ENCODE assay signal across 9 cellular contexts in genomic region chr10:29408847-29409240, GRCh38.
DNase-seq lines count a peak whose midpoint lies in the region; ATAC-seq, FAIRE-seq and TF ChIP-seq lines count a peak whose summit lies in the region.
"Had no signal": no experiment of that assay in that cellular context is flagged by ENCODE, and none has a peak within 500 bp of the region (broad histone marks: within the 10 kb centered on the region; RNA-seq: fewer than 3 reads in every experiment).

No MANE protein-coding gene starts in this region.

- intact Hi-C loops in activated T-helper 1 cell treated with anti-CD3 and anti-CD28 coated beads, Interleukin-12 subunit alpha, Interleukin-12 subunit beta, Interleukin-2, Interleukin-4 antibody, amounts not matched to agents 30 ng/mL and 10 ng/mL and 1 ng/mL, durations not matched to agents 14 hours and 24 hours and 36 hours (cut with micrococcal nuclease): loop anchor here (5.0 kb wide), 1 partner anchor 38 kb away; no protein-coding TSS in a partner anchor
- intact Hi-C loops in HepG2 (cut with micrococcal nuclease; ENCODE audit: unreplicated experiment): no loop called here

- ATAC-seq in A549 (peak in 1 of 2 experiments; percentile 14; a peak in 1 of 6 replicates), GM19467 (IDR thresholded peaks at IDR 0.05; ENCODE audit: unreplicated experiment) (peak; percentile 16), HepG2 (peak; percentile 8), HG03565 (IDR thresholded peaks at IDR 0.05; ENCODE audit: unreplicated experiment) (no peak)

- H3K4me1 ChIP-seq in A549 (peaks cover 19% of the 10 kb centered on the region; the same call in 2 of the 3 replicates), HepG2 (ENCODE audit: insufficient read depth, low read length) (peaks cover 36% of the 10 kb centered on the region)

- H3K27ac ChIP-seq in A549 (peak overlapping the region; percentile 78 to 89), HepG2 (ENCODE audit: extremely low read length, insufficient read depth, low read length) (peak overlapping the region; percentile 79)

- no peaks in the 10 kb centered on the region for H3K27me3 Mint-ChIP-seq in activated T-helper 1 cell treated with anti-CD3 and anti-CD28 coated beads, Interleukin-12 subunit alpha, Interleukin-12 subunit beta, Interleukin-2, Interleukin-4 antibody, amounts not matched to agents 30 ng/mL and 10 ng/mL and 1 ng/mL, durations not matched to agents 14 hours and 24 hours and 36 hours (ENCODE audit: insufficient read depth)

- no peaks in the 10 kb centered on the region; the same call in 1 of the 2 replicates for H4K20me1 ChIP-seq in HepG2 (ENCODE audit: insufficient read depth, low read length)

- no peaks in the 10 kb centered on the region for H3K36me3 ChIP-seq in HepG2 (replicated peaks in 1 of 2; ENCODE audit: control insufficient read depth in 1 of 2, insufficient read depth in 2 of 2, low read length in 2 of 2)

- POLR2A ChIA-PET in A549 (lab: Yijun Ruan, JAX): no interaction called here
- POLR2A ChIA-PET in HepG2 (lab: Yijun Ruan, JAX): interaction anchor here (1.0 to 2.2 kb wide), 8 partner anchors 10 to 210 kb away, joined by 3 to 10 read pairs (median 4); no protein-coding TSS in a partner anchor

- H3K9me3 Mint-ChIP-seq in activated T-helper 1 cell treated with anti-CD3 and anti-CD28 coated beads, Interleukin-12 subunit alpha, Interleukin-12 subunit beta, Interleukin-2, Interleukin-4 antibody, amounts not matched to agents 30 ng/mL and 10 ng/mL and 1 ng/mL, durations not matched to agents 14 hours and 24 hours and 36 hours: peaks cover 7% of the 10 kb centered on the region

- H3K27ac Mint-ChIP-seq in activated T-helper 1 cell treated with anti-CD3 and anti-CD28 coated beads, Interleukin-12 subunit alpha, Interleukin-12 subunit beta, Interleukin-2, Interleukin-4 antibody, amounts not matched to agents 30 ng/mL and 10 ng/mL and 1 ng/mL, durations not matched to agents 14 hours and 24 hours and 36 hours: peak overlapping the region; percentile 90

- 46% methylated on average over 2 of the region's 2 CpGs for WGBS in A549 (ENCODE audit: missing lambda C conversion rate)
- 36% methylated on average over 2 of the region's 2 CpGs for WGBS in HepG2 (ENCODE audit: low lambda C conversion rate)

- TF ChIP-seq POLR2A in A549 (IDR thresholded peaks at IDR 0.05; ENCODE audit: low read length) (no peak), HepG2 (IDR thresholded peaks at IDR 0.05; ENCODE audit: insufficient read depth in 1 of 2, low read depth in 2 of 2, low read length in 2 of 2) (no peak)

- H2AFZ ChIP-seq in HepG2 (ENCODE audit: low read length): peak overlapping the region; percentile 96

- H3K4me3 Mint-ChIP-seq in activated T-helper 1 cell treated with anti-CD3 and anti-CD28 coated beads, Interleukin-12 subunit alpha, Interleukin-12 subunit beta, Interleukin-2, Interleukin-4 antibody, amounts not matched to agents 30 ng/mL and 10 ng/mL and 1 ng/mL, durations not matched to agents 14 hours and 24 hours and 36 hours: peak overlapping the region; percentile 98
- H3K4me3 Mint-ChIP-seq: neural crest cell had no signal

- BruUV-seq in HepG2 (replicated peaks; lab: Mats Ljungman, UMichigan): TSS peak; percentile 86

- peaks cover 14% of the 10 kb centered on the region; the same call in 2 of the 3 replicates for H3K9me3 ChIP-seq in A549
- H3K9me3 ChIP-seq in HepG2 (ENCODE audit: low read length): peaks cover 20% of the 10 kb centered on the region

- TF ChIP-seq RAD21 in A549 (conservative IDR thresholded peaks at IDR 0.05 in 1 of 2, IDR thresholded peaks at IDR 0.05 in 1 of 2) (no peak), HepG2 (CRISPR knock-in tag; IDR thresholded peaks at IDR 0.05) (no peak)

- peaks cover 7% of the 10 kb centered on the region for H3K36me3 Mint-ChIP-seq in activated T-helper 1 cell treated with anti-CD3 and anti-CD28 coated beads, Interleukin-12 subunit alpha, Interleukin-12 subunit beta, Interleukin-2, Interleukin-4 antibody, amounts not matched to agents 30 ng/mL and 10 ng/mL and 1 ng/mL, durations not matched to agents 14 hours and 24 hours and 36 hours (ENCODE audit: low read depth)

- H3K4me3 ChIP-seq in A549 (peak overlapping the region; percentile 62), HepG2 (replicated peaks in 1 of 3; ENCODE audit: insufficient read depth in 1 of 3, low read depth in 2 of 3, low read length in 3 of 3) (peak overlapping the region; percentile 83 to 95 (median 85); a peak in 5 of 6 replicates)

- no peak for FAIRE-seq in A549 (lab: Jason Lieb, UNC)
- no peak for FAIRE-seq in HepG2 (lab: Jason Lieb, UNC)

- in situ Hi-C loops in HepG2 (cut with HindIII; ENCODE audit: extremely low pct_ligation_motif_present, low pct_unique_long_range_greater_than_20kb): no loop called here

- DNase-seq in A549 (ENCODE audit: low read depth in 1 of 2, low spot score in 1 of 2) (no peak), HepG2 (ENCODE audit: low spot score) (no peak), NCI-H446 (lab: John Stamatoyannopoulos, UW) (no peak), GM19240 (ENCODE audit: insufficient read length, low spot score) (no peak)
- DNase-seq in activated T-helper 1 cell treated with anti-CD3 and anti-CD28 coated beads, Interleukin-12 subunit alpha, Interleukin-12 subunit beta, Interleukin-2, Interleukin-4 antibody, amounts not matched to agents 30 ng/mL and 10 ng/mL and 1 ng/mL, durations not matched to agents 14 hours and 24 hours and 36 hours (ENCODE audit: low spot score): no peak
- no peak for DNase-seq in activated CD4-positive, alpha-beta T cell treated with anti-CD3 and anti-CD28 coated beads for 1 hour

- TF ChIP-seq EP300 in A549 (IDR thresholded peaks at IDR 0.05): no peak
- TF ChIP-seq EP300 in HepG2 (IDR thresholded peaks at IDR 0.05; ENCODE audit: low read depth in 2 of 2, low read length in 2 of 2): no peak
- no peak for TF ChIP-seq EP300 in HepG2 (CRISPR knock-in tag; IDR thresholded peaks at IDR 0.05; ENCODE audit: borderline replicate concordance)

- H3K9ac ChIP-seq in HepG2 (ENCODE audit: insufficient read depth, low read depth, low read length): peak overlapping the region; percentile 77; the same call in 1 of the 2 replicates

- peaks cover 34% of the 10 kb centered on the region for H3K4me1 Mint-ChIP-seq in activated T-helper 1 cell treated with anti-CD3 and anti-CD28 coated beads, Interleukin-12 subunit alpha, Interleukin-12 subunit beta, Interleukin-2, Interleukin-4 antibody, amounts not matched to agents 30 ng/mL and 10 ng/mL and 1 ng/mL, durations not matched to agents 14 hours and 24 hours and 36 hours (ENCODE audit: low read depth)
- H3K4me1 Mint-ChIP-seq: neural crest cell had no signal

- TF ChIP-seq CTCF in A549 (IDR thresholded peaks at IDR 0.05) (no peak), HepG2 (CRISPR knock-in tag; IDR thresholded peaks at IDR 0.05) (no peak)

- peak overlapping the region; percentile 74 for H3K4me2 ChIP-seq in A549
- peak overlapping the region; percentile 85 for H3K4me2 ChIP-seq in HepG2 (ENCODE audit: low read depth, low read length)

- no peaks in the 10 kb centered on the region for H3K27me3 ChIP-seq in HepG2 (ENCODE audit: control insufficient read depth in 1 of 2, insufficient read depth in 2 of 2, low read length in 2 of 2)

- CTCF ChIA-PET in A549 (lab: Yijun Ruan, JAX) (interaction anchor here (0.6 to 3.7 kb wide), 10 partner anchors 14 to 745 kb away, joined by 3 to 22 read pairs (median 4); no protein-coding TSS in a partner anchor), HepG2 (lab: Yijun Ruan, JAX; ENCODE audit: low intra/inter-chr PET ratio, low total read pairs) (no interaction called here)

- H3K79me2 ChIP-seq in HepG2 (ENCODE audit: insufficient read depth, low read length): peaks cover 40% of the 10 kb centered on the region

TF ChIP-seq in A549, 52 proteins besides CTCF, POLR2A, EP300 and RAD21 (continues in another document):
- TF ChIP-seq ZFP36 (IDR thresholded peaks at IDR 0.05; ENCODE audit: borderline replicate concordance, partially characterized antibody): no peak
- no peak for TF ChIP-seq RARB (CRISPR knock-in tag; IDR thresholded peaks at IDR 0.05)
- TF ChIP-seq BHLHE40 (IDR thresholded peaks at IDR 0.05; ENCODE audit: low read depth, low read length): no peak
- TF ChIP-seq KDM1A (IDR thresholded peaks at IDR 0.05; ENCODE audit: low read depth): no peak
- no peak for TF ChIP-seq ZC3H11A (IDR thresholded peaks at IDR 0.05)
- no peak for TF ChIP-seq PHF8 (IDR thresholded peaks at IDR 0.05; ENCODE audit: borderline replicate concordance, low read depth)
- TF ChIP-seq MAZ (IDR thresholded peaks at IDR 0.05; ENCODE audit: borderline replicate concordance, low read depth, low read length): no peak
- no peak for TF ChIP-seq FOSB (CRISPR knock-in tag; IDR thresholded peaks at IDR 0.05)
- no peak for TF ChIP-seq HDAC2 (IDR thresholded peaks at IDR 0.05)
- TF ChIP-seq CHD4 (IDR thresholded peaks at IDR 0.05; ENCODE audit: borderline replicate concordance): no peak
- TF ChIP-seq EHMT2 (IDR thresholded peaks at IDR 0.05; ENCODE audit: low read depth): no peak
- TF ChIP-seq JUN (IDR thresholded peaks at IDR 0.05): no peak
- TF ChIP-seq HOXB5 (CRISPR knock-in tag; IDR thresholded peaks at IDR 0.05): no peak
- no peak for TF ChIP-seq CBX8 (IDR thresholded peaks at IDR 0.05)
- no peak for TF ChIP-seq NPAS2 (CRISPR knock-in tag; IDR thresholded peaks at IDR 0.05; ENCODE audit: borderline replicate concordance)
- no peak for TF ChIP-seq CEBPB (IDR thresholded peaks at IDR 0.05)

TF ChIP-seq in HepG2, 621 proteins besides CTCF, POLR2A, EP300 and RAD21:
- no peak for TF ChIP-seq NCOR1 (IDR thresholded peaks at IDR 0.05; ENCODE audit: borderline replicate concordance, low read length)
- TF ChIP-seq, protein P1, sequence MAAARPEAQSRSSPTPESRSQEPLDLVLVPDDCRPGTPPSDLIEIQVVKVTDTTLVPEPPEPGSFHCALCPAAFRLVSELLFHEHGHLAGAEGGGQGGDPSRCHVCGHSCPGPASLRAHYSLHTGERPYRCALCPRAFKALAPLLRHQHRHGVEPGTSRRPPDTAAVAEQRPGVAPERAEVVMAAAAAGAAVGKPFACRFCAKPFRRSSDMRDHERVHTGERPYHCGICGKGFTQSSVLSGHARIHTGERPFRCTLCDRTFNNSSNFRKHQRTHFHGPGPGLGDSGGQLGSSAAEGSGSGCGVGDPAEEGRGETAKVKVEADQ (CRISPR knock-in tag; IDR thresholded peaks at IDR 0.05; ENCODE audit: borderline replicate concordance): no peak
- TF ChIP-seq MIXL1 (CRISPR knock-in tag; IDR thresholded peaks at IDR 0.05): 0 out of 2 replicates have a peak, but pooled peaks have one; percentile 1
